15 cellular contexts compared by ENCODE assay signal in genomic region chr2:236119003-236119402, GRCh38. TPM values are rescaled to one million over a fixed set of nuclear protein-coding genes. Genes with fewer than 3 reads are reported as not detected.
A peak's percentile ranks its signal among the peaks of the same experiment; 100 is the strongest.
DNase-seq lines count a peak whose midpoint lies in the region; ATAC-seq and TF ChIP-seq lines count a peak whose summit lies in the region.
"Had no signal": no experiment of that assay in that cellular context is flagged by ENCODE, and none has a peak within 500 bp of the region (broad histone marks: within the 10 kb centered on the region; RNA-seq: fewer than 3 reads in every experiment).

No MANE protein-coding gene starts in this region.

- H3K27me3 Mint-ChIP-seq in mesothelial cell of epicardium (ENCODE audit: low read depth), result no peaks in the 10 kb centered on the region
- H3K27me3 Mint-ChIP-seq in activated CD8-positive, alpha-beta T cell treated with anti-CD3 and anti-CD28 coated beads, Interleukin-2, amount 10 ng/mL, durations not matched to agents 7 days and 5 days (ENCODE audit: low read depth), result peaks cover 4% of the 10 kb centered on the region

- no peak for ATAC-seq in HG02852 (IDR thresholded peaks at IDR 0.05; ENCODE audit: unreplicated experiment)
- ATAC-seq in GM21423 (IDR thresholded peaks at IDR 0.05; ENCODE audit: unreplicated experiment), result no peak
- no peak for ATAC-seq in activated CD8-positive, alpha-beta T cell treated with anti-CD3 and anti-CD28 coated beads, Interleukin-2, amount 10 ng/mL, durations not matched to agents 7 days and 5 days
- ATAC-seq: CD8-positive, alpha-beta T cell had no signal

- TF ChIP-seq CTCF in mesothelial cell of epicardium (IDR thresholded peaks at IDR 0.05; ENCODE audit: unreplicated experiment), result no peak

- CTCF ChIA-PET in activated CD8-positive, alpha-beta T cell treated with anti-CD3 and anti-CD28 coated beads, Interleukin-2, amount 10 ng/mL, durations not matched to agents 7 days and 5 days (lab: Charles Lee), result no interaction called here

- H3K9me3 Mint-ChIP-seq in mesothelial cell of epicardium, result no peaks in the 10 kb centered on the region
- no peaks in the 10 kb centered on the region for H3K9me3 Mint-ChIP-seq in activated CD8-positive, alpha-beta T cell treated with anti-CD3 and anti-CD28 coated beads, Interleukin-2, amount 10 ng/mL, durations not matched to agents 7 days and 5 days (ENCODE audit: insufficient read depth)
- H3K9me3 Mint-ChIP-seq: CD8-positive, alpha-beta T cell had no signal

- intact Hi-C loops in posterior vena cava (cut with DNase I), result no loop called here

- POLR2A ChIA-PET in activated CD8-positive, alpha-beta T cell treated with anti-CD3 and anti-CD28 coated beads, Interleukin-2, amount 10 ng/mL, durations not matched to agents 7 days and 5 days (lab: Charles Lee), result no interaction called here

- H3K27ac Mint-ChIP-seq in mesothelial cell of epicardium, result peak overlapping the region; percentile 81
- H3K27ac Mint-ChIP-seq in activated CD8-positive, alpha-beta T cell treated with anti-CD3 and anti-CD28 coated beads, Interleukin-2, amount 10 ng/mL, durations not matched to agents 7 days and 5 days, result no peak overlapping the region
- H3K27ac Mint-ChIP-seq: B cell; CD4-positive, CD25-positive, alpha-beta regulatory T cell; CD8-positive, alpha-beta T cell had no signal

- DNase-seq in activated effector memory CD4-positive, alpha-beta T cell treated with anti-CD3 and anti-CD28 coated beads, Interleukin-2, amount 50 U/mL, for 16 hours, result peak; percentile 38
- no peak for DNase-seq in activated effector memory CD4-positive, alpha-beta T cell treated with Interleukin-2 at 50 U/mL for 16 hours
- DNase-seq in mesothelial cell of epicardium (ENCODE audit: low spot score in 2 of 2, unreplicated experiment in 2 of 2) (no peak), posterior vena cava (ENCODE audit: low spot score) (peak; percentile 57)
- no peak for DNase-seq in activated CD8-positive, alpha-beta T cell treated with anti-CD3 and anti-CD28 coated beads, Interleukin-2, amount 10 ng/mL, durations not matched to agents 7 days and 5 days
- DNase-seq: Caco-2; CD4-positive, CD25-positive, alpha-beta regulatory T cell; CD8-positive, alpha-beta T cell; DMS153; DND-41; GOT3; HCEC 1CT had no signal

- H3K4me3 Mint-ChIP-seq in mesothelial cell of epicardium, result no peak overlapping the region
- no peak overlapping the region for H3K4me3 Mint-ChIP-seq in activated CD8-positive, alpha-beta T cell treated with anti-CD3 and anti-CD28 coated beads, Interleukin-2, amount 10 ng/mL, durations not matched to agents 7 days and 5 days
- H3K4me3 Mint-ChIP-seq: B cell; CD4-positive, CD25-positive, alpha-beta regulatory T cell; CD8-positive, alpha-beta T cell had no signal

- peaks cover 5% of the 10 kb centered on the region for H3K36me3 Mint-ChIP-seq in mesothelial cell of epicardium
- H3K36me3 Mint-ChIP-seq in activated CD8-positive, alpha-beta T cell treated with anti-CD3 and anti-CD28 coated beads, Interleukin-2, amount 10 ng/mL, durations not matched to agents 7 days and 5 days (ENCODE audit: low read depth), result no peaks in the 10 kb centered on the region
- H3K36me3 Mint-ChIP-seq: CD4-positive, CD25-positive, alpha-beta regulatory T cell; CD8-positive, alpha-beta T cell had no signal

- H3K4me1 Mint-ChIP-seq in mesothelial cell of epicardium, result peaks cover 15% of the 10 kb centered on the region
- no peaks in the 10 kb centered on the region for H3K4me1 Mint-ChIP-seq in activated CD8-positive, alpha-beta T cell treated with anti-CD3 and anti-CD28 coated beads, Interleukin-2, amount 10 ng/mL, durations not matched to agents 7 days and 5 days (ENCODE audit: low read depth)
- H3K4me1 Mint-ChIP-seq: B cell; CD4-positive, CD25-positive, alpha-beta regulatory T cell had no signal

RNA-seq across cellular contexts. Expression of gene GBX2, which starts 49.2 kb away (rescaled TPM):
- total RNA-seq in mesothelial cell of epicardium (0.40 to 1.1 TPM (median 0.79 TPM) in 3 replicates), posterior vena cava (not detected)
- not detected for total RNA-seq in activated CD8-positive, alpha-beta T cell treated with anti-CD3 and anti-CD28 coated beads, Interleukin-2, amount 10 ng/mL, durations not matched to agents 7 days and 5 days
- total RNA-seq: B cell; CD4-positive, CD25-positive, alpha-beta regulatory T cell; CD8-positive, alpha-beta T cell had no signal

Comparison
In these comparisons a context has a peak if more than half of its experiments do, and no peak if none do; other contexts are left out.
1. DNase-seq: peak in activated effector memory CD4-positive, alpha-beta T cell treated with anti-CD3 and anti-CD28 coated beads, Interleukin-2, amount 50 U/mL, for 16 hours (single experiment) and posterior vena cava (single experiment); none in activated effector memory CD4-positive, alpha-beta T cell treated with Interleukin-2 at 50 U/mL for 16 hours (single experiment), mesothelial cell of epicardium (0 of 2) and activated CD8-positive, alpha-beta T cell treated with anti-CD3 and anti-CD28 coated beads, Interleukin-2, amount 10 ng/mL, durations not matched to agents 7 days and 5 days (single experiment).